Comparison of ENCODE assay signal across 1 cellular context in the genomic region with DNA sequence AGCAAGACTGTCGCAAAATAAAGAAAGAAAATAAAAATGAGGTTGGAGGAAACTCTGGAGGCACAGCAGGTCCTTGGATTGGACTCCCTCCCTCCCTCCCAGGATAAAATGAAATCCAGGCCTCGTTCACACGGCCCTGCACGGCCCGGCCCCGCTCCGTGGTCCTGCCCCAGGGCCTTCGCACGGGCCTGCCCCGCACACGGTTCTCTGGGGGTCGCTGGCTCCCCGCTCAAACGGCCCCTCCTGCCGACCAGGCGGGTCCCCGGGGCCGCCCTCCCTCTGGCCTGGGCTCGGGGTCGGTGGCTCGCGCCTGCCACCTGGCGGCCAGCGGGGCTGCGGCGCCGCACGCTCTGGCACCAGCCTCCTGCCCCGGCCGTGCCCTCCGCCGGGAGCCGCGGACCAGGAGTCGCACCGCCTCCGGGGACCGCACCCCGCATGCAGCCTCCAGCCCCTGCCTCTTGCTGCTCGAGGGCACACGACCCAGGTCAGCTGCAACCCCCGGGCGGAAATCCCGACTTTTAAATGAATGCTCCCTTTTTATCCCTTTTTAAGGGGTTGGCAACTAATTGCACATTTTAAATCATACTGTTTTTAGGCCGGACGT.
TF ChIP-seq lines count a peak whose summit lies in the region.

No MANE protein-coding gene starts in this region.

TF ChIP-seq in HepG2, 621 proteins besides CTCF, POLR2A, EP300 and RAD21 (continued from another document):
- TF ChIP-seq, protein P1, sequence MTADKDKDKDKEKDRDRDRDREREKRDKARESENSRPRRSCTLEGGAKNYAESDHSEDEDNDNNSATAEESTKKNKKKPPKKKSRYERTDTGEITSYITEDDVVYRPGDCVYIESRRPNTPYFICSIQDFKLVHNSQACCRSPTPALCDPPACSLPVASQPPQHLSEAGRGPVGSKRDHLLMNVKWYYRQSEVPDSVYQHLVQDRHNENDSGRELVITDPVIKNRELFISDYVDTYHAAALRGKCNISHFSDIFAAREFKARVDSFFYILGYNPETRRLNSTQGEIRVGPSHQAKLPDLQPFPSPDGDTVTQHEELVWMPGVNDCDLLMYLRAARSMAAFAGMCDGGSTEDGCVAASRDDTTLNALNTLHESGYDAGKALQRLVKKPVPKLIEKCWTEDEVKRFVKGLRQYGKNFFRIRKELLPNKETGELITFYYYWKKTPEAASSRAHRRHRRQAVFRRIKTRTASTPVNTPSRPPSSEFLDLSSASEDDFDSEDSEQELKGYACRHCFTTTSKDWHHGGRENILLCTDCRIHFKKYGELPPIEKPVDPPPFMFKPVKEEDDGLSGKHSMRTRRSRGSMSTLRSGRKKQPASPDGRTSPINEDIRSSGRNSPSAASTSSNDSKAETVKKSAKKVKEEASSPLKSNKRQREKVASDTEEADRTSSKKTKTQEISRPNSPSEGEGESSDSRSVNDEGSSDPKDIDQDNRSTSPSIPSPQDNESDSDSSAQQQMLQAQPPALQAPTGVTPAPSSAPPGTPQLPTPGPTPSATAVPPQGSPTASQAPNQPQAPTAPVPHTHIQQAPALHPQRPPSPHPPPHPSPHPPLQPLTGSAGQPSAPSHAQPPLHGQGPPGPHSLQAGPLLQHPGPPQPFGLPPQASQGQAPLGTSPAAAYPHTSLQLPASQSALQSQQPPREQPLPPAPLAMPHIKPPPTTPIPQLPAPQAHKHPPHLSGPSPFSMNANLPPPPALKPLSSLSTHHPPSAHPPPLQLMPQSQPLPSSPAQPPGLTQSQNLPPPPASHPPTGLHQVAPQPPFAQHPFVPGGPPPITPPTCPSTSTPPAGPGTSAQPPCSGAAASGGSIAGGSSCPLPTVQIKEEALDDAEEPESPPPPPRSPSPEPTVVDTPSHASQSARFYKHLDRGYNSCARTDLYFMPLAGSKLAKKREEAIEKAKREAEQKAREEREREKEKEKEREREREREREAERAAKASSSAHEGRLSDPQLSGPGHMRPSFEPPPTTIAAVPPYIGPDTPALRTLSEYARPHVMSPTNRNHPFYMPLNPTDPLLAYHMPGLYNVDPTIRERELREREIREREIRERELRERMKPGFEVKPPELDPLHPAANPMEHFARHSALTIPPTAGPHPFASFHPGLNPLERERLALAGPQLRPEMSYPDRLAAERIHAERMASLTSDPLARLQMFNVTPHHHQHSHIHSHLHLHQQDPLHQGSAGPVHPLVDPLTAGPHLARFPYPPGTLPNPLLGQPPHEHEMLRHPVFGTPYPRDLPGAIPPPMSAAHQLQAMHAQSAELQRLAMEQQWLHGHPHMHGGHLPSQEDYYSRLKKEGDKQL (CRISPR knock-in tag; IDR thresholded peaks at IDR 0.05; ENCODE audit: low read depth) = no peak
- TF ChIP-seq CENPT (CRISPR knock-in tag; IDR thresholded peaks at IDR 0.05; ENCODE audit: low read depth) (peak; percentile 72; the same call in 1 of the 2 replicates), MATR3 (CRISPR knock-in tag; IDR thresholded peaks at IDR 0.05) (no peak), HOXA9 (CRISPR knock-in tag; IDR thresholded peaks at IDR 0.05; ENCODE audit: borderline replicate concordance) (no peak), ATAD3A (CRISPR knock-in tag; IDR thresholded peaks at IDR 0.05) (no peak), ZSCAN22 (CRISPR knock-in tag; IDR thresholded peaks at IDR 0.05) (no peak), CHCHD3 (CRISPR knock-in tag; IDR thresholded peaks at IDR 0.05) (no peak), ZKSCAN8 (CRISPR knock-in tag; IDR thresholded peaks at IDR 0.05; ENCODE audit: borderline replicate concordance) (no peak), KDM5B (CRISPR knock-in tag; IDR thresholded peaks at IDR 0.05; ENCODE audit: borderline replicate concordance) (peak; percentile 40; the same call in 1 of the 2 replicates), IKZF4 (CRISPR knock-in tag; IDR thresholded peaks at IDR 0.05; ENCODE audit: borderline replicate concordance, low read depth, not compliant biosample characterization) (no peak), SOX5 (CRISPR knock-in tag; IDR thresholded peaks at IDR 0.05; ENCODE audit: borderline replicate concordance) (no peak), SMC3 (IDR thresholded peaks at IDR 0.05; ENCODE audit: low read length) (peak; percentile 35; the same call in 1 of the 2 replicates), SIX4 (CRISPR knock-in tag; IDR thresholded peaks at IDR 0.05) (no peak), HNRNPL (IDR thresholded peaks at IDR 0.05; ENCODE audit: low read depth, low read length) (0 out of 2 replicates have a peak, but pooled peaks have one; percentile 27), HMGA1 (CRISPR knock-in tag; conservative IDR thresholded peaks at IDR 0.05) (no peak), ZNF253 (CRISPR knock-in tag; IDR thresholded peaks at IDR 0.05; ENCODE audit: borderline replicate concordance) (no peak), ZZZ3 (CRISPR knock-in tag; IDR thresholded peaks at IDR 0.05; ENCODE audit: borderline replicate concordance) (no peak), ZBTB7B (CRISPR knock-in tag; IDR thresholded peaks at IDR 0.05) (peak; percentile 97), DNMT1 (CRISPR knock-in tag; IDR thresholded peaks at IDR 0.05) (no peak), GABPB1 (CRISPR knock-in tag; IDR thresholded peaks at IDR 0.05) (peak; percentile 56; the same call in 1 of the 2 replicates), YY1 (IDR thresholded peaks at IDR 0.05; ENCODE audit: insufficient read depth, insufficient replicate concordance, low read depth, low read length) (peak; percentile 70)
- TF ChIP-seq, protein P2, sequence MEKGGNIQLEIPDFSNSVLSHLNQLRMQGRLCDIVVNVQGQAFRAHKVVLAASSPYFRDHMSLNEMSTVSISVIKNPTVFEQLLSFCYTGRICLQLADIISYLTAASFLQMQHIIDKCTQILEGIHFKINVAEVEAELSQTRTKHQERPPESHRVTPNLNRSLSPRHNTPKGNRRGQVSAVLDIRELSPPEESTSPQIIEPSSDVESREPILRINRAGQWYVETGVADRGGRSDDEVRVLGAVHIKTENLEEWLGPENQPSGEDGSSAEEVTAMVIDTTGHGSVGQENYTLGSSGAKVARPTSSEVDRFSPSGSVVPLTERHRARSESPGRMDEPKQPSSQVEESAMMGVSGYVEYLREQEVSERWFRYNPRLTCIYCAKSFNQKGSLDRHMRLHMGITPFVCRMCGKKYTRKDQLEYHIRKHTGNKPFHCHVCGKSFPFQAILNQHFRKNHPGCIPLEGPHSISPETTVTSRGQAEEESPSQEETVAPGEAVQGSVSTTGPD (CRISPR knock-in tag; IDR thresholded peaks at IDR 0.05) = no peak
- TF ChIP-seq, protein P3, sequence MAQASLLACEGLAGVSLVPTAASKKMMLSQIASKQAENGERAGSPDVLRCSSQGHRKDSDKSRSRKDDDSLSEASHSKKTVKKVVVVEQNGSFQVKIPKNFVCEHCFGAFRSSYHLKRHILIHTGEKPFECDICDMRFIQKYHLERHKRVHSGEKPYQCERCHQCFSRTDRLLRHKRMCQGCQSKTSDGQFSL (CRISPR knock-in tag; IDR thresholded peaks at IDR 0.05) = no peak
- TF ChIP-seq, protein P4, sequence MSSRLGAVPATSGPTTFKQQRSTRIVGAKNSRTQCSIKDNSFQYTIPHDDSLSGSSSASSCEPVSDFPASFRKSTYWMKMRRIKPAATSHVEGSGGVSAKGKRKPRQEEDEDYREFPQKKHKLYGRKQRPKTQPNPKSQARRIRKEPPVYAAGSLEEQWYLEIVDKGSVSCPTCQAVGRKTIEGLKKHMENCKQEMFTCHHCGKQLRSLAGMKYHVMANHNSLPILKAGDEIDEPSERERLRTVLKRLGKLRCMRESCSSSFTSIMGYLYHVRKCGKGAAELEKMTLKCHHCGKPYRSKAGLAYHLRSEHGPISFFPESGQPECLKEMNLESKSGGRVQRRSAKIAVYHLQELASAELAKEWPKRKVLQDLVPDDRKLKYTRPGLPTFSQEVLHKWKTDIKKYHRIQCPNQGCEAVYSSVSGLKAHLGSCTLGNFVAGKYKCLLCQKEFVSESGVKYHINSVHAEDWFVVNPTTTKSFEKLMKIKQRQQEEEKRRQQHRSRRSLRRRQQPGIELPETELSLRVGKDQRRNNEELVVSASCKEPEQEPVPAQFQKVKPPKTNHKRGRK (CRISPR knock-in tag; IDR thresholded peaks at IDR 0.05) = no peak
- TF ChIP-seq, protein P5, sequence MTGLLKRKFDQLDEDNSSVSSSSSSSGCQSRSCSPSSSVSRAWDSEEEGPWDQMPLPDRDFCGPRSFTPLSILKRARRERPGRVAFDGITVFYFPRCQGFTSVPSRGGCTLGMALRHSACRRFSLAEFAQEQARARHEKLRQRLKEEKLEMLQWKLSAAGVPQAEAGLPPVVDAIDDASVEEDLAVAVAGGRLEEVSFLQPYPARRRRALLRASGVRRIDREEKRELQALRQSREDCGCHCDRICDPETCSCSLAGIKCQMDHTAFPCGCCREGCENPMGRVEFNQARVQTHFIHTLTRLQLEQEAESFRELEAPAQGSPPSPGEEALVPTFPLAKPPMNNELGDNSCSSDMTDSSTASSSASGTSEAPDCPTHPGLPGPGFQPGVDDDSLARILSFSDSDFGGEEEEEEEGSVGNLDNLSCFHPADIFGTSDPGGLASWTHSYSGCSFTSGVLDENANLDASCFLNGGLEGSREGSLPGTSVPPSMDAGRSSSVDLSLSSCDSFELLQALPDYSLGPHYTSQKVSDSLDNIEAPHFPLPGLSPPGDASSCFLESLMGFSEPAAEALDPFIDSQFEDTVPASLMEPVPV (CRISPR knock-in tag; IDR thresholded peaks at IDR 0.05) = no peak
- TF ChIP-seq, protein P6, sequence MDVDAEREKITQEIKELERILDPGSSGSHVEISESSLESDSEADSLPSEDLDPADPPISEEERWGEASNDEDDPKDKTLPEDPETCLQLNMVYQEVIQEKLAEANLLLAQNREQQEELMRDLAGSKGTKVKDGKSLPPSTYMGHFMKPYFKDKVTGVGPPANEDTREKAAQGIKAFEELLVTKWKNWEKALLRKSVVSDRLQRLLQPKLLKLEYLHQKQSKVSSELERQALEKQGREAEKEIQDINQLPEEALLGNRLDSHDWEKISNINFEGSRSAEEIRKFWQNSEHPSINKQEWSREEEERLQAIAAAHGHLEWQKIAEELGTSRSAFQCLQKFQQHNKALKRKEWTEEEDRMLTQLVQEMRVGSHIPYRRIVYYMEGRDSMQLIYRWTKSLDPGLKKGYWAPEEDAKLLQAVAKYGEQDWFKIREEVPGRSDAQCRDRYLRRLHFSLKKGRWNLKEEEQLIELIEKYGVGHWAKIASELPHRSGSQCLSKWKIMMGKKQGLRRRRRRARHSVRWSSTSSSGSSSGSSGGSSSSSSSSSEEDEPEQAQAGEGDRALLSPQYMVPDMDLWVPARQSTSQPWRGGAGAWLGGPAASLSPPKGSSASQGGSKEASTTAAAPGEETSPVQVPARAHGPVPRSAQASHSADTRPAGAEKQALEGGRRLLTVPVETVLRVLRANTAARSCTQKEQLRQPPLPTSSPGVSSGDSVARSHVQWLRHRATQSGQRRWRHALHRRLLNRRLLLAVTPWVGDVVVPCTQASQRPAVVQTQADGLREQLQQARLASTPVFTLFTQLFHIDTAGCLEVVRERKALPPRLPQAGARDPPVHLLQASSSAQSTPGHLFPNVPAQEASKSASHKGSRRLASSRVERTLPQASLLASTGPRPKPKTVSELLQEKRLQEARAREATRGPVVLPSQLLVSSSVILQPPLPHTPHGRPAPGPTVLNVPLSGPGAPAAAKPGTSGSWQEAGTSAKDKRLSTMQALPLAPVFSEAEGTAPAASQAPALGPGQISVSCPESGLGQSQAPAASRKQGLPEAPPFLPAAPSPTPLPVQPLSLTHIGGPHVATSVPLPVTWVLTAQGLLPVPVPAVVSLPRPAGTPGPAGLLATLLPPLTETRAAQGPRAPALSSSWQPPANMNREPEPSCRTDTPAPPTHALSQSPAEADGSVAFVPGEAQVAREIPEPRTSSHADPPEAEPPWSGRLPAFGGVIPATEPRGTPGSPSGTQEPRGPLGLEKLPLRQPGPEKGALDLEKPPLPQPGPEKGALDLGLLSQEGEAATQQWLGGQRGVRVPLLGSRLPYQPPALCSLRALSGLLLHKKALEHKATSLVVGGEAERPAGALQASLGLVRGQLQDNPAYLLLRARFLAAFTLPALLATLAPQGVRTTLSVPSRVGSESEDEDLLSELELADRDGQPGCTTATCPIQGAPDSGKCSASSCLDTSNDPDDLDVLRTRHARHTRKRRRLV (CRISPR knock-in tag; IDR thresholded peaks at IDR 0.05) = no peak
